In genomic region chr9:104539275-104539674, GRCh38 we compare ENCODE assay signal across 28 cellular contexts. TPM values are rescaled to one million over a fixed set of nuclear protein-coding genes. Genes with fewer than 3 reads are reported as not detected.
DNase-seq lines count a peak whose midpoint lies in the region; ATAC-seq, FAIRE-seq and TF ChIP-seq lines count a peak whose summit lies in the region.
"Had no signal": no experiment of that assay in that cellular context is flagged by ENCODE, and none has a peak within 500 bp of the region (broad histone marks: within the 10 kb centered on the region; RNA-seq: fewer than 3 reads in every experiment).

No MANE protein-coding gene starts in this region.

- no peak overlapping the region for H3K27ac ChIP-seq in K562 (ENCODE audit: extremely low read depth, low read depth, low read length)
- H3K27ac ChIP-seq: BLaER1 had no signal

- H3K36me3 ChIP-seq in K562 (ENCODE audit: control insufficient read depth, insufficient read depth, low read length) = no peaks in the 10 kb centered on the region
- H3K36me3 ChIP-seq: BE2C, BLaER1 had no signal

- no peak overlapping the region for H2AFZ ChIP-seq in K562 (ENCODE audit: low read depth, low read length)

- H3K4me3 ChIP-seq in K562 = no peak overlapping the region
- H3K4me3 ChIP-seq: BLaER1, GM12878 had no signal

- H4K20me1 ChIP-seq in K562 (replicated peaks; ENCODE audit: control insufficient read depth, insufficient read depth, low read length) = no peaks in the 10 kb centered on the region
- H4K20me1 ChIP-seq: BLaER1 had no signal

- no peaks in the 10 kb centered on the region for H3K9me3 ChIP-seq in K562 (replicated peaks; ENCODE audit: control insufficient read depth, insufficient read depth, low read depth, low read length)
- H3K9me3 ChIP-seq: BE2C, BLaER1 had no signal

- WGBS in K562 (ENCODE audit: insufficient coverage, low coverage, missing lambda C conversion rate) = no CpG with 5 or more reads among the region's 1 CpG

- FAIRE-seq in H54 (lab: Jason Lieb, UNC) = peak; percentile 11
- FAIRE-seq in K562 (lab: Jason Lieb, UNC) = no peak
- FAIRE-seq in GM12892 (lab: Jason Lieb, UNC) = no peak
- FAIRE-seq: A204.1, GM12878, GM19239 had no signal

- H3K9me1 ChIP-seq in K562 (ENCODE audit: control insufficient read depth, insufficient read depth, low read length) = no peaks in the 10 kb centered on the region

- CTCF ChIA-PET in K562 (lab: Yijun Ruan, JAX; ENCODE audit: low intra/inter-chr PET ratio) = no interaction called here

- TF ChIP-seq POLR2A in H54 (IDR thresholded peaks at IDR 0.05; ENCODE audit: low read depth, low read length) (no peak), K562 (conservative IDR thresholded peaks at IDR 0.05) (no peak), GM12892 (IDR thresholded peaks at IDR 0.05; ENCODE audit: low read depth, low read length) (no peak)

- TF ChIP-seq EP300 in K562 (IDR thresholded peaks at IDR 0.05; ENCODE audit: low read length) = no peak

- POLR2A ChIA-PET in K562 (lab: Yijun Ruan, JAX) = no interaction called here

- no peaks in the 10 kb centered on the region for H3K79me2 ChIP-seq in K562 (ENCODE audit: control insufficient read depth, insufficient read depth, low read length)

- no peak for ATAC-seq in K562
- ATAC-seq: GM12878 had no signal

- no peaks in the 10 kb centered on the region for H3K27me3 ChIP-seq in K562 (ENCODE audit: control insufficient read depth in 2 of 2, insufficient read depth in 2 of 2, low read length in 2 of 2)
- H3K27me3 ChIP-seq: BE2C, BLaER1 had no signal

- DNase-seq in H54 (ENCODE audit: insufficient read length, low spot score) = no peak
- DNase-seq in K562 (ENCODE audit: extremely low read depth in 1 of 4, low spot score in 3 of 4) = no peak
- DNase-seq in head of caudate nucleus = no peak
- DNase-seq in GM12892 (ENCODE audit: insufficient read length) = no peak
- DNase-seq: 8988T; ACHN; BE2C; C1 segment of cervical spinal cord; CD4-positive, alpha-beta memory T cell; CD4-positive, CD25-positive, alpha-beta regulatory T cell; CD8-positive, alpha-beta memory T cell; COR-L47; DMS 273 treated with DMSO at 0.1 percent for 48 hours; DMS153; DMS53; DMS79; DND-41; EL; GDM1 had no signal

- BruUV-seq in K562 (replicated peaks; lab: Mats Ljungman, UMichigan) = no TSS peak

- intact Hi-C loops in K562 (cut with micrococcal nuclease) = no loop called here
- intact Hi-C loops in head of caudate nucleus (cut with DNase I) = no loop called here

- TF ChIP-seq RAD21 in K562 (CRISPR knock-in tag; conservative IDR thresholded peaks at IDR 0.05 in 1 of 2, IDR thresholded peaks at IDR 0.05 in 1 of 2) = no peak

- H3K9ac ChIP-seq in K562 (ENCODE audit: insufficient read depth in 1 of 2, low read depth in 2 of 2, low read length in 2 of 2) = no peak overlapping the region
- H3K9ac ChIP-seq: BLaER1 had no signal

- no peaks in the 10 kb centered on the region for H3K4me1 ChIP-seq in K562 (replicated peaks in 1 of 2; ENCODE audit: control insufficient read depth in 2 of 2, insufficient read depth in 2 of 2, low read length in 2 of 2)
- H3K4me1 ChIP-seq: BE2C, BLaER1 had no signal

- TF ChIP-seq CTCF in K562 (IDR thresholded peaks at IDR 0.05 in 2 of 3, conservative IDR thresholded peaks at IDR 0.05 in 1 of 3; ENCODE audit: insufficient read depth in 2 of 3, low read depth in 1 of 3, low read length in 3 of 3) = no peak

- H3K4me2 ChIP-seq in K562 (ENCODE audit: insufficient read depth, low read length) = no peak overlapping the region
- H3K4me2 ChIP-seq: BLaER1 had no signal

- in situ Hi-C loops in K562 (cut with MboI) = no loop called here

RNA-seq across cellular contexts. Expression of gene OR13C3, which starts 2.6 kb away (rescaled TPM):
- not detected in 2 replicates for total RNA-seq in K562 (2011; cell fraction: chromatin; rRNA removed; ENCODE audit: low replicate concordance)
- total RNA-seq in K562 (2011; cell fraction: nucleolus; rRNA removed) = not detected in 2 replicates
- total RNA-seq in K562 (2011; cell fraction: nucleoplasm; rRNA removed) = not detected in 2 replicates
- total RNA-seq in K562 (2014; rRNA removed) (not detected in 2 replicates), K562 (2014; rRNA removed; fragmentation: Illumina TruSeq; extraction: Trizol) (not detected in 2 replicates), K562 (2015; rRNA removed; fragmentation: Illumina TruSeq; extraction: Trizol) (not detected in 2 replicates), K562 (2021) (not detected in 2 replicates)
- polyA plus RNA-seq in K562 (2011; rRNA removed) (not detected in 2 replicates), K562 (2014; fragmentation: Illumina TruSeq; extraction: Trizol) (not detected in 2 replicates), K562 (2014; fragmentation: Nextera tagmentation; extraction: Ambion mirVana) (not detected), K562 (2014; rRNA removed) (not detected in 2 replicates)
- not detected in 2 replicates for polyA plus RNA-seq in K562 (2011; cell fraction: cytosol; rRNA removed)
- not detected in 2 replicates for polyA plus RNA-seq in K562 (2011; cell fraction: nucleus; rRNA removed)
- polyA plus RNA-seq in K562 (2012) = not detected in 2 replicates
- polyA minus RNA-seq in K562 (2011; rRNA and poly(A)+ RNA removed) = not detected in 2 replicates
- polyA minus RNA-seq in K562 (2011; cell fraction: cytosol; rRNA and poly(A)+ RNA removed) = not detected in 2 replicates
- polyA minus RNA-seq in K562 (2011; cell fraction: nucleus; rRNA and poly(A)+ RNA removed) = not detected in 2 replicates
- not detected for polyA plus RNA-seq in GM12892 (2012; ENCODE audit: missing spikeins)
- total RNA-seq: A673; CD4-positive, alpha-beta memory T cell; CD4-positive, CD25-positive, alpha-beta regulatory T cell; CD8-positive, alpha-beta memory T cell; Daoy; G401; GM12878 had no signal
- polyA plus RNA-seq: AG04450; CD14-positive monocyte; CD4-positive, alpha-beta memory T cell; CD4-positive, CD25-positive, alpha-beta regulatory T cell; CD8-positive, alpha-beta memory T cell had no signal

RNA-seq across cellular contexts. Expression of gene OR13C4, which starts 12.3 kb away (rescaled TPM):
- total RNA-seq in K562 (2011; cell fraction: chromatin; rRNA removed; ENCODE audit: low replicate concordance) = not detected in 2 replicates
- not detected in 2 replicates for total RNA-seq in K562 (2011; cell fraction: nucleolus; rRNA removed)
- not detected in 2 replicates for total RNA-seq in K562 (2011; cell fraction: nucleoplasm; rRNA removed)
- total RNA-seq in K562 (2014; rRNA removed) (not detected in 2 replicates), K562 (2014; rRNA removed; fragmentation: Illumina TruSeq; extraction: Trizol) (not detected in 2 replicates), K562 (2015; rRNA removed; fragmentation: Illumina TruSeq; extraction: Trizol) (not detected in 2 replicates), K562 (2021) (not detected in 2 replicates)
- polyA plus RNA-seq in K562 (2011; rRNA removed) (not detected in 2 replicates), K562 (2014; fragmentation: Illumina TruSeq; extraction: Trizol) (not detected in 2 replicates), K562 (2014; fragmentation: Nextera tagmentation; extraction: Ambion mirVana) (not detected), K562 (2014; rRNA removed) (not detected in 2 replicates)
- not detected in 2 replicates for polyA plus RNA-seq in K562 (2011; cell fraction: cytosol; rRNA removed)
- polyA plus RNA-seq in K562 (2011; cell fraction: nucleus; rRNA removed) = not detected in 2 replicates
- not detected in 2 replicates for polyA plus RNA-seq in K562 (2012)
- not detected in 2 replicates for polyA minus RNA-seq in K562 (2011; rRNA and poly(A)+ RNA removed)
- polyA minus RNA-seq in K562 (2011; cell fraction: cytosol; rRNA and poly(A)+ RNA removed) = not detected in 2 replicates
- polyA minus RNA-seq in K562 (2011; cell fraction: nucleus; rRNA and poly(A)+ RNA removed) = not detected in 2 replicates
- not detected for polyA plus RNA-seq in GM12892 (2012; ENCODE audit: missing spikeins)
- total RNA-seq: A673; CD4-positive, alpha-beta memory T cell; CD4-positive, CD25-positive, alpha-beta regulatory T cell; CD8-positive, alpha-beta memory T cell; Daoy; G401 had no signal
- polyA plus RNA-seq: AG04450; CD14-positive monocyte; CD4-positive, alpha-beta memory T cell; CD4-positive, CD25-positive, alpha-beta regulatory T cell; CD8-positive, alpha-beta memory T cell had no signal

RNA-seq across cellular contexts. Expression of gene OR13C8, which starts 29.7 kb away (rescaled TPM):
- not detected in 2 replicates for total RNA-seq in K562 (2011; cell fraction: chromatin; rRNA removed; ENCODE audit: low replicate concordance)
- total RNA-seq in K562 (2011; cell fraction: nucleolus; rRNA removed) = not detected in 2 replicates
- not detected in 2 replicates for total RNA-seq in K562 (2011; cell fraction: nucleoplasm; rRNA removed)
- total RNA-seq in K562 (2014; rRNA removed) = not detected in 2 replicates
- not detected in 2 replicates for total RNA-seq in K562 (2014; rRNA removed; fragmentation: Illumina TruSeq; extraction: Trizol)
- total RNA-seq in K562 (2015; rRNA removed; fragmentation: Illumina TruSeq; extraction: Trizol) = not detected in 2 replicates
- total RNA-seq in K562 (2021) = not detected in 2 replicates
- not detected in 2 replicates for polyA plus RNA-seq in K562 (2011; rRNA removed)
- polyA plus RNA-seq in K562 (2011; cell fraction: cytosol; rRNA removed) = not detected in 2 replicates
- not detected in 2 replicates for polyA plus RNA-seq in K562 (2011; cell fraction: nucleus; rRNA removed)
- polyA plus RNA-seq in K562 (2012) = not detected in 2 replicates
- not detected in 2 replicates for polyA plus RNA-seq in K562 (2014; fragmentation: Illumina TruSeq; extraction: Trizol)
- polyA plus RNA-seq in K562 (2014; fragmentation: Nextera tagmentation; extraction: Ambion mirVana) = not detected
- not detected in 2 replicates for polyA plus RNA-seq in K562 (2014; rRNA removed)
- not detected in 2 replicates for polyA minus RNA-seq in K562 (2011; rRNA and poly(A)+ RNA removed)
- polyA minus RNA-seq in K562 (2011; cell fraction: cytosol; rRNA and poly(A)+ RNA removed) = not detected in 2 replicates
- not detected in 2 replicates for polyA minus RNA-seq in K562 (2011; cell fraction: nucleus; rRNA and poly(A)+ RNA removed)
- polyA plus RNA-seq in GM12892 (2012; ENCODE audit: missing spikeins) = not detected
- total RNA-seq: A673; CD4-positive, alpha-beta memory T cell; CD4-positive, CD25-positive, alpha-beta regulatory T cell; CD8-positive, alpha-beta memory T cell; Daoy; G401; GM12878 had no signal
- polyA plus RNA-seq: AG04450; CD14-positive monocyte; CD4-positive, alpha-beta memory T cell; CD4-positive, CD25-positive, alpha-beta regulatory T cell; CD8-positive, alpha-beta memory T cell; GM12878 had no signal

RNA-seq across cellular contexts. Expression of gene OR13F1, which starts 35.2 kb away (rescaled TPM):
- not detected in 2 replicates for total RNA-seq in K562 (2011; cell fraction: chromatin; rRNA removed; ENCODE audit: low replicate concordance)
- not detected in 2 replicates for total RNA-seq in K562 (2011; cell fraction: nucleolus; rRNA removed)
- not detected in 2 replicates for total RNA-seq in K562 (2011; cell fraction: nucleoplasm; rRNA removed)
- not detected in 2 replicates for total RNA-seq in K562 (2014; rRNA removed)
- not detected in 2 replicates for total RNA-seq in K562 (2014; rRNA removed; fragmentation: Illumina TruSeq; extraction: Trizol)
- not detected in 2 replicates for total RNA-seq in K562 (2015; rRNA removed; fragmentation: Illumina TruSeq; extraction: Trizol)
- total RNA-seq in K562 (2021) = not detected in 2 replicates
- polyA plus RNA-seq in K562 (2011; rRNA removed) = not detected in 2 replicates
- polyA plus RNA-seq in K562 (2011; cell fraction: cytosol; rRNA removed) = not detected in 2 replicates
- polyA plus RNA-seq in K562 (2011; cell fraction: nucleus; rRNA removed) = not detected in 2 replicates
- not detected in 2 replicates for polyA plus RNA-seq in K562 (2012)
- polyA plus RNA-seq in K562 (2014; fragmentation: Illumina TruSeq; extraction: Trizol) = not detected in 2 replicates
- polyA plus RNA-seq in K562 (2014; fragmentation: Nextera tagmentation; extraction: Ambion mirVana) = not detected
- polyA plus RNA-seq in K562 (2014; rRNA removed) = not detected in 2 replicates
- polyA minus RNA-seq in K562 (2011; rRNA and poly(A)+ RNA removed) = not detected in 2 replicates
- not detected in 2 replicates for polyA minus RNA-seq in K562 (2011; cell fraction: cytosol; rRNA and poly(A)+ RNA removed)
- polyA minus RNA-seq in K562 (2011; cell fraction: nucleus; rRNA and poly(A)+ RNA removed) = not detected in 2 replicates
- polyA plus RNA-seq in GM12892 (2012; ENCODE audit: missing spikeins) = not detected
- total RNA-seq: A673; CD4-positive, alpha-beta memory T cell; CD4-positive, CD25-positive, alpha-beta regulatory T cell; CD8-positive, alpha-beta memory T cell; Daoy; G401; GM12878 had no signal
- polyA plus RNA-seq: AG04450; CD14-positive monocyte; CD4-positive, alpha-beta memory T cell; CD4-positive, CD25-positive, alpha-beta regulatory T cell; CD8-positive, alpha-beta memory T cell; GM12878 had no signal

RNA-seq across cellular contexts. Expression of gene OR13C5, which starts 59.9 kb away (rescaled TPM):
- not detected in 2 replicates for total RNA-seq in K562 (2011; cell fraction: chromatin; rRNA removed; ENCODE audit: low replicate concordance)
- total RNA-seq in K562 (2011; cell fraction: nucleolus; rRNA removed) = not detected in 2 replicates
- not detected in 2 replicates for total RNA-seq in K562 (2011; cell fraction: nucleoplasm; rRNA removed)
- total RNA-seq in K562 (2014; rRNA removed) = not detected in 2 replicates
- total RNA-seq in K562 (2014; rRNA removed; fragmentation: Illumina TruSeq; extraction: Trizol) = not detected in 2 replicates
- not detected in 2 replicates for total RNA-seq in K562 (2015; rRNA removed; fragmentation: Illumina TruSeq; extraction: Trizol)
- not detected in 2 replicates for total RNA-seq in K562 (2021)
- not detected in 2 replicates for polyA plus RNA-seq in K562 (2011; rRNA removed)
- not detected in 2 replicates for polyA plus RNA-seq in K562 (2011; cell fraction: cytosol; rRNA removed)
- not detected in 2 replicates for polyA plus RNA-seq in K562 (2011; cell fraction: nucleus; rRNA removed)
- polyA plus RNA-seq in K562 (2012) = not detected in 2 replicates
- polyA plus RNA-seq in K562 (2014; fragmentation: Illumina TruSeq; extraction: Trizol) = not detected in 2 replicates
- polyA plus RNA-seq in K562 (2014; fragmentation: Nextera tagmentation; extraction: Ambion mirVana) = not detected
- polyA plus RNA-seq in K562 (2014; rRNA removed) = not detected in 2 replicates
- polyA minus RNA-seq in K562 (2011; rRNA and poly(A)+ RNA removed) = not detected in 2 replicates
- not detected in 2 replicates for polyA minus RNA-seq in K562 (2011; cell fraction: cytosol; rRNA and poly(A)+ RNA removed)
- not detected in 2 replicates for polyA minus RNA-seq in K562 (2011; cell fraction: nucleus; rRNA and poly(A)+ RNA removed)
- not detected for polyA plus RNA-seq in GM12892 (2012; ENCODE audit: missing spikeins)
- total RNA-seq: A673; CD4-positive, alpha-beta memory T cell; CD4-positive, CD25-positive, alpha-beta regulatory T cell; CD8-positive, alpha-beta memory T cell; Daoy; G401; GM12878 had no signal
- polyA plus RNA-seq: AG04450; CD14-positive monocyte; CD4-positive, alpha-beta memory T cell; CD4-positive, CD25-positive, alpha-beta regulatory T cell; CD8-positive, alpha-beta memory T cell had no signal
